Comparison of ENCODE assay signal across 8 cellular contexts in genomic region chr6:87483929-87484328, GRCh38. TPM values are rescaled to one million over a fixed set of nuclear protein-coding genes. Genes with fewer than 3 reads are reported as not detected.
DNase-seq lines count a peak whose midpoint lies in the region; ATAC-seq lines count a peak whose summit lies in the region.
"Had no signal": no experiment of that assay in that cellular context is flagged by ENCODE, and none has a peak within 500 bp of the region (broad histone marks: within the 10 kb centered on the region; RNA-seq: fewer than 3 reads in every experiment).

No MANE protein-coding gene starts in this region.

- no peak overlapping the region for H3K4me3 ChIP-seq in Jurkat, Clone E6-1 (ENCODE audit: low read length)
- H3K4me3 ChIP-seq: thoracic aorta had no signal

- ATAC-seq in activated naive CD8-positive, alpha-beta T cell treated with anti-CD3 and anti-CD28 coated beads, Interleukin-2, amount 50 U/mL, for 24 hours = peak; percentile 36
- ATAC-seq in memory B cell (ENCODE audit: low read depth) = peak; percentile 31

- no peak overlapping the region for H3K4me3 Mint-ChIP-seq in activated naive CD8-positive, alpha-beta T cell treated with anti-CD3 and anti-CD28 coated beads, Interleukin-2, amount 50 U/mL, for 24 hours
- H3K4me3 Mint-ChIP-seq in memory B cell = peak overlapping the region; percentile 14

- no peak overlapping the region for H3K27ac Mint-ChIP-seq in activated naive CD8-positive, alpha-beta T cell treated with anti-CD3 and anti-CD28 coated beads, Interleukin-2, amount 50 U/mL, for 24 hours
- H3K27ac Mint-ChIP-seq in memory B cell = no peak overlapping the region

- H3K4me1 Mint-ChIP-seq in activated naive CD8-positive, alpha-beta T cell treated with anti-CD3 and anti-CD28 coated beads, Interleukin-2, amount 50 U/mL, for 24 hours = no peaks in the 10 kb centered on the region
- peaks cover 7% of the 10 kb centered on the region for H3K4me1 Mint-ChIP-seq in memory B cell

- no peaks in the 10 kb centered on the region for H3K27me3 Mint-ChIP-seq in activated naive CD8-positive, alpha-beta T cell treated with anti-CD3 and anti-CD28 coated beads, Interleukin-2, amount 50 U/mL, for 24 hours
- no peaks in the 10 kb centered on the region for H3K27me3 Mint-ChIP-seq in memory B cell

- H3K36me3 Mint-ChIP-seq in activated naive CD8-positive, alpha-beta T cell treated with anti-CD3 and anti-CD28 coated beads, Interleukin-2, amount 50 U/mL, for 24 hours (ENCODE audit: low read depth) = peaks cover 6% of the 10 kb centered on the region
- peaks cover 18% of the 10 kb centered on the region for H3K36me3 Mint-ChIP-seq in memory B cell

- H3K9me3 Mint-ChIP-seq in activated naive CD8-positive, alpha-beta T cell treated with anti-CD3 and anti-CD28 coated beads, Interleukin-2, amount 50 U/mL, for 24 hours = no peaks in the 10 kb centered on the region
- H3K9me3 Mint-ChIP-seq in memory B cell = no peaks in the 10 kb centered on the region

- DNase-seq in ELF-1 (ENCODE audit: low read depth, low spot score) = peak; percentile 87
- DNase-seq in Jurkat, Clone E6-1 (ENCODE audit: low read depth, low spot score) = peak; percentile 67
- DNase-seq in activated naive CD8-positive, alpha-beta T cell treated with anti-CD3 and anti-CD28 coated beads, Interleukin-2, amount 50 U/mL, for 24 hours = peak; percentile 10
- DNase-seq in memory B cell (ENCODE audit: low spot score in 2 of 2) = peak; percentile 14 to 16
- no peak for DNase-seq in cerebellar nuclear complex (lab: John Stamatoyannopoulos, UW)
- no peak for DNase-seq in hypothalamus (lab: John Stamatoyannopoulos, UW)
- no peak for DNase-seq in central memory CD4-positive, alpha-beta T cell

RNA-seq across cellular contexts. Expression of gene SLC35A1, which starts 11.2 kb away (rescaled TPM):
- polyA plus RNA-seq in Jurkat, Clone E6-1 (2012; ENCODE audit: insufficient read depth, insufficient read length) = 20.6 TPM

Comparison
In these comparisons a context has a peak if more than half of its experiments do, and no peak if none do; other contexts are left out.
1. DNase-seq: peak in ELF-1 (single experiment), Jurkat, Clone E6-1 (single experiment), activated naive CD8-positive, alpha-beta T cell treated with anti-CD3 and anti-CD28 coated beads, Interleukin-2, amount 50 U/mL, for 24 hours (single experiment) and memory B cell (2 of 2); none in cerebellar nuclear complex (0 of 2), hypothalamus (0 of 51) and central memory CD4-positive, alpha-beta T cell (single experiment).